Comparison of ENCODE assay signal across 1 cellular context in the genomic region with DNA sequence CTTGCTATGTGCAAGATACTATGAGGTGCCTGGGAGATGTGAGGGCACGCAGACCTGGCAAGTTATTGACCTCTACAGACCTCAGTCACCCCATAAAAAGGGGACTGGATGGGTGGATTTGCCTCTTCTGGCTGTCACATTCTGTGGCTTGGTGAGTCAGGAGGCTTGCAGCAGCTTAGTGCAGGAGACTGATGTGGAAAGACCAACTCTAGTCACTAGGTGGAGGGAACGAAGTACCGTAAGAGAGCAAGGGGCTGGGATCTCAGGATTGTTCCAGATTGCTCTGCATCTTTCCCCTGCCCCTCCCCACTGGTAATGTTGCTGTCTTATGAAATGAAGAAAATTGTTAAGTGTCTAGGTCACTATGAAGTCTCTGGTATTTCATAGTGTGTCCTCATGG.
A peak's percentile ranks its signal among the peaks of the same experiment; 100 is the strongest.
TF ChIP-seq lines count a peak whose summit lies in the region.

No MANE protein-coding gene starts in this region.

TF ChIP-seq in IMR-90, 13 proteins besides CTCF, POLR2A, EP300 and RAD21:
- no peak for TF ChIP-seq USF2 (IDR thresholded peaks at IDR 0.05; ENCODE audit: low read depth, low read length)
- TF ChIP-seq FOS (IDR thresholded peaks at IDR 0.05; ENCODE audit: low read depth, low read length) = peak; percentile 27; the same call in 1 of the 2 replicates
- no peak for TF ChIP-seq MXI1 (IDR thresholded peaks at IDR 0.05; ENCODE audit: borderline replicate concordance, low read depth, low read length)
- TF ChIP-seq CEBPB (IDR thresholded peaks at IDR 0.05; ENCODE audit: low read depth, low read length) = peak; percentile 79
- TF ChIP-seq RFX5 (IDR thresholded peaks at IDR 0.05; ENCODE audit: low read depth, low read length) = no peak
- 0 out of 2 replicates have a peak, but pooled peaks have one; percentile 3 for TF ChIP-seq SMC3 (IDR thresholded peaks at IDR 0.05; ENCODE audit: low read depth, low read length)
- no peak for TF ChIP-seq RCOR1 (IDR thresholded peaks at IDR 0.05; ENCODE audit: insufficient replicate concordance, low read length)
- no peak for TF ChIP-seq MAFK (IDR thresholded peaks at IDR 0.05; ENCODE audit: low read depth, low read length)
- no peak for TF ChIP-seq BHLHE40 (IDR thresholded peaks at IDR 0.05; ENCODE audit: low read depth, low read length)
- TF ChIP-seq, protein P1, sequence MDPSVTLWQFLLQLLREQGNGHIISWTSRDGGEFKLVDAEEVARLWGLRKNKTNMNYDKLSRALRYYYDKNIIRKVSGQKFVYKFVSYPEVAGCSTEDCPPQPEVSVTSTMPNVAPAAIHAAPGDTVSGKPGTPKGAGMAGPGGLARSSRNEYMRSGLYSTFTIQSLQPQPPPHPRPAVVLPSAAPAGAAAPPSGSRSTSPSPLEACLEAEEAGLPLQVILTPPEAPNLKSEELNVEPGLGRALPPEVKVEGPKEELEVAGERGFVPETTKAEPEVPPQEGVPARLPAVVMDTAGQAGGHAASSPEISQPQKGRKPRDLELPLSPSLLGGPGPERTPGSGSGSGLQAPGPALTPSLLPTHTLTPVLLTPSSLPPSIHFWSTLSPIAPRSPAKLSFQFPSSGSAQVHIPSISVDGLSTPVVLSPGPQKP (IDR thresholded peaks at IDR 0.05; ENCODE audit: borderline replicate concordance, low read depth, low read length) = no peak
- TF ChIP-seq MAZ (IDR thresholded peaks at IDR 0.05; ENCODE audit: borderline replicate concordance, low read depth, low read length) = peak; percentile 42; the same call in 1 of the 2 replicates
- no peak for TF ChIP-seq NFE2L2 (IDR thresholded peaks at IDR 0.05; ENCODE audit: low read depth, low read length)
- TF ChIP-seq CHD1 (IDR thresholded peaks at IDR 0.05; ENCODE audit: low read depth, low read length) = no peak
TF ChIP-seq in IMR-90: peak in this region for 4.
